ENCODE assay signal across 9 cellular contexts in the genomic region with DNA sequence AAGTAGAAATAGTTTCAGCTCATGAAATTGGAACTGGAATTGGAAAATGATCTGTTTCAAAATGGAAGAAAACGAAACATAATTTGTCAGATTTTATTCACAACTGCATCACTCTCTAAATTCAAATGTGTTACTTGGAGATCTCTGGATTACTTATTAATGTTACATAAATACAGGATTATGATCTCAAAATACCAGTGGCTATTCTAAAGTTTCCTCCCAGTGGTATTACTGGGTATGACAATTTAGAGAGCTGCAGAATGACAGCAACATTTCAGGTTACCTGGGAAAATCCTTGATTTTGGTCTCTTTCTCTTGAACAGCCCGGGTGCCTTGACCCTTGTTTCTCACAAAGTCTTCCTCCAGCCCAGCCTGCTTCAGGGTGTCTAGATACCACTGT. TPM values are rescaled to one million over a fixed set of nuclear protein-coding genes. Genes with fewer than 3 reads are reported as not detected.
DNase-seq lines count a peak whose midpoint lies in the region; ATAC-seq, FAIRE-seq and TF ChIP-seq lines count a peak whose summit lies in the region.
"Had no signal": no experiment of that assay in that cellular context is flagged by ENCODE, and none has a peak within 500 bp of the region (broad histone marks: within the 10 kb centered on the region; RNA-seq: fewer than 3 reads in every experiment).

No MANE protein-coding gene starts in this region.

- DNase-seq in RCC 7860 (ENCODE audit: low spot score) (peak; percentile 7), frontal cortex (ENCODE audit: low spot score in 2 of 2) (no peak), LoVo (ENCODE audit: low spot score) (no peak), OCI-M2 (lab: John Stamatoyannopoulos, UW; ENCODE audit: unreplicated experiment) (no peak), activated gamma-delta T cell treated with Interleukin-2 at 50 U/mL for 16 hours (no peak)
- DNase-seq: T1000 had no signal

- TF ChIP-seq CTCF in GM12872 (IDR thresholded peaks at IDR 0.05; ENCODE audit: insufficient read depth, low read depth, low read length): peak; percentile 39; the same call in 2 of the 3 replicates

- no peak for ATAC-seq in HG02885 (IDR thresholded peaks at IDR 0.05; ENCODE audit: poor library complexity, unreplicated experiment)

- FAIRE-seq in A204.1 (lab: Jason Lieb, UNC): peak; percentile 34
- FAIRE-seq in RCC 7860 (lab: Jason Lieb, UNC): no peak
- FAIRE-seq in frontal cortex (lab: Jason Lieb, UNC): peak; percentile 3

RNA-seq across cellular contexts. Expression of gene FAM161B, which starts 14.2 kb away (rescaled TPM):
- total RNA-seq in frontal cortex: 20.8 TPM

RNA-seq across cellular contexts. Expression of gene COQ6, which starts 14.4 kb away (rescaled TPM):
- 18.8 TPM for total RNA-seq in frontal cortex

RNA-seq across cellular contexts. Expression of gene ZNF410, which starts 49.0 kb away (rescaled TPM):
- total RNA-seq in frontal cortex: 71.3 TPM
